In the genomic region with DNA sequence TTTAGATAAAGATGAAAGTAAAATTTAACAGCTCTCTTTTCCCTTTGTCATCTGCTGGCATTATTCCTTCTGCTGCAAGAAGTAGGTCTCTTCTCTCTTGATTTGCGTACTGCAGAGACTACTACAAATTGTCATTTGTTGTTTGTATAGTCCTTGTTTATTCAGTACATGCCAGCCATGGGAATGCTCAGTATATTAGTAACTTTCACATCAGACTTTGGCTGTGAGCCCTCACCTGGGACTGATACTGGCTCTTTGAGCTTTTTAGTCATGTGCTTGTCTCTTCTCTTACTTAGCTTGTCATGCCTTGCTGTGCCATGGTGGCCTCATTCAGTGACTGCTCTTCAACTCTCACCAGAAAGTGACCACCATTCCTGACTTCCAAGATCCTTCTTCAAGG, we compare ENCODE assay signal across 1 cellular context.
TF ChIP-seq lines count a peak whose summit lies in the region.

No MANE protein-coding gene starts in this region.

TF ChIP-seq in A549, 52 proteins besides CTCF, POLR2A, EP300 and RAD21 (continued from another document):
- no peak for TF ChIP-seq ZFP36 (IDR thresholded peaks at IDR 0.05; ENCODE audit: borderline replicate concordance, partially characterized antibody)
- no peak for TF ChIP-seq BHLHE40 (IDR thresholded peaks at IDR 0.05; ENCODE audit: low read depth, low read length)
- no peak for TF ChIP-seq FOSL2 (IDR thresholded peaks at IDR 0.05)
- peak; percentile 77; the same call in 1 of the 2 replicates for TF ChIP-seq FOSL2 (CRISPR knock-in tag; IDR thresholded peaks at IDR 0.05)
- no peak for TF ChIP-seq ZC3H11A (IDR thresholded peaks at IDR 0.05)
- TF ChIP-seq GATA3 (IDR thresholded peaks at IDR 0.05; ENCODE audit: borderline replicate concordance) = peak; percentile 37; the same call in 1 of the 2 replicates
- TF ChIP-seq SMC3 (IDR thresholded peaks at IDR 0.05) = no peak
- TF ChIP-seq MYC (IDR thresholded peaks at IDR 0.05; ENCODE audit: borderline replicate concordance, low read length) = no peak
- TF ChIP-seq TP53 (CRISPR knock-in tag; IDR thresholded peaks at IDR 0.05) = no peak
- TF ChIP-seq MAFK (IDR thresholded peaks at IDR 0.05; ENCODE audit: partially characterized antibody) = no peak
- TF ChIP-seq, protein P1, sequence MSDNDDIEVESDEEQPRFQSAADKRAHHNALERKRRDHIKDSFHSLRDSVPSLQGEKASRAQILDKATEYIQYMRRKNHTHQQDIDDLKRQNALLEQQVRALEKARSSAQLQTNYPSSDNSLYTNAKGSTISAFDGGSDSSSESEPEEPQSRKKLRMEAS (IDR thresholded peaks at IDR 0.05) = peak; percentile 54
- TF ChIP-seq SREBF2 (IDR thresholded peaks at IDR 0.05) = no peak
- no peak for TF ChIP-seq ZNF302 (CRISPR knock-in tag; IDR thresholded peaks at IDR 0.05)
TF ChIP-seq in A549: peak in this region for 4.
